ENCODE assay signal across 10 cellular contexts in the genomic region with DNA sequence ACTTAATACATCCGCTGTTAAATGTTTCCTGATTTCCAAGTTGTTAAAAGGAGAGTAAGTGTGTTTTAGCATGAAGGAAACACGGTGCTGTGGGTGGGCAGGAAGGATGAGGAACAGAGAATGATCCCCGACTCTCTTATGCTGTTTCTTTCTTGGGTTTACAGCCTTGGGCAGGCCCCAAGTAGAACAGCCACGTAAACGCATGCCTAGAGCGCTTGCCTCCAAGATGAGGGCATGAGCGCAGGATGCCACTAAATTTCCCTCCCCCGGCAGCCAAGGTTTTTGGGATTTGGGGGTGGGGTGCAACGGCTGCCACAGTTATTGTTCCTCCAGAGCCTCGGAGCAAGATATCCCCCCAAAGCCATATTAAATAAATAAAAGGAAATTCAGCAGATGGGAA. TPM values are rescaled to one million over a fixed set of nuclear protein-coding genes. Genes with fewer than 3 reads are reported as not detected.
A peak's percentile ranks its signal among the peaks of the same experiment; 100 is the strongest.
DNase-seq lines count a peak whose midpoint lies in the region; ATAC-seq and TF ChIP-seq lines count a peak whose summit lies in the region.
"Had no signal": no experiment of that assay in that cellular context is flagged by ENCODE, and none has a peak within 500 bp of the region (broad histone marks: within the 10 kb centered on the region; RNA-seq: fewer than 3 reads in every experiment).

No MANE protein-coding gene starts in this region.

- H3K9ac ChIP-seq in ES-I3 (ENCODE audit: low read depth, low read length) (peak overlapping the region; percentile 55; the same call in 1 of the 2 replicates), rectal smooth muscle tissue (ENCODE audit: low read length) (no peak overlapping the region)

- no peak overlapping the region for H3K27ac ChIP-seq in Peyer's patch
- no peak overlapping the region for H3K27ac ChIP-seq in rectal smooth muscle tissue (ENCODE audit: low read depth, low read length)
- no peak overlapping the region for H3K27ac ChIP-seq in body of pancreas

- H3K4me1 ChIP-seq in ES-I3 (ENCODE audit: insufficient read depth, low read length) (peaks cover 8% of the 10 kb centered on the region), Peyer's patch (peaks cover 0 to 13% (median 0%) of the 10 kb centered on the region in 4 donors), rectal smooth muscle tissue (ENCODE audit: control insufficient read depth, insufficient read depth, low read length) (no peaks in the 10 kb centered on the region), body of pancreas (peaks cover 9% of the 10 kb centered on the region)

- ATAC-seq in body of pancreas (no peak), GM19397 (IDR thresholded peaks at IDR 0.05; ENCODE audit: unreplicated experiment) (no peak), HG03108 (IDR thresholded peaks at IDR 0.05; ENCODE audit: unreplicated experiment) (no peak), GM21528 (IDR thresholded peaks at IDR 0.05; ENCODE audit: low FRiP score, unreplicated experiment) (no peak)

- H3K36me3 ChIP-seq in ES-I3 (ENCODE audit: insufficient read depth, low read length) (no peaks in the 10 kb centered on the region), Peyer's patch (no peaks in the 10 kb centered on the region), rectal smooth muscle tissue (ENCODE audit: control insufficient read depth, insufficient read depth, low read length) (no peaks in the 10 kb centered on the region), body of pancreas (replicated peaks in 1 of 2; ENCODE audit: insufficient read depth in 1 of 2, low read depth in 2 of 2) (no peaks in the 10 kb centered on the region)

- H3K4me3 ChIP-seq in Peyer's patch (peak overlapping the region in 3 of 4 donors; percentile 40 to 55 (median 47)), rectal smooth muscle tissue (ENCODE audit: low read length) (peak overlapping the region; percentile 43), body of pancreas (no peak overlapping the region)

- H3K9me3 ChIP-seq in ES-I3 (ENCODE audit: control insufficient read depth, insufficient read depth, low read length): no peaks in the 10 kb centered on the region
- no peaks in the 10 kb centered on the region for H3K9me3 ChIP-seq in Peyer's patch
- H3K9me3 ChIP-seq in body of pancreas: no peaks in the 10 kb centered on the region

- DNase-seq in Peyer's patch (no peak), globus pallidus (ENCODE audit: low spot score) (peak; percentile 10), body of pancreas (no peak)
- DNase-seq: NK-92 treated with Interleukin-12 subunit alpha and Interleukin-12 subunit beta, amount 100 ng/mL, for 24 hours had no signal

- TF ChIP-seq POLR2A in Peyer's patch (IDR thresholded peaks at IDR 0.05) (no peak), body of pancreas (IDR thresholded peaks at IDR 0.05) (no peak)

- intact Hi-C loops in body of pancreas (cut with DNase I): no loop called here

- TF ChIP-seq CTCF in Peyer's patch (IDR thresholded peaks at IDR 0.05): no peak
- no peak for TF ChIP-seq CTCF in body of pancreas (IDR thresholded peaks at IDR 0.05)

- no peaks in the 10 kb centered on the region for H3K27me3 ChIP-seq in Peyer's patch
- H3K27me3 ChIP-seq in rectal smooth muscle tissue (ENCODE audit: control insufficient read depth, insufficient read depth, low read length): no peaks in the 10 kb centered on the region
- H3K27me3 ChIP-seq in body of pancreas: no peaks in the 10 kb centered on the region

- 35 to 36% methylated on average over 10 of the region's 10 CpGs for WGBS in body of pancreas, 2 donors

RNA-seq across cellular contexts. Expression of a gene that starts 10.1 kb away (rescaled TPM):
- 100 to 1,000 TPM in 2 of 4 donors, 10 to 100 TPM in 2; 76.0 to 144 (median 96.0) TPM for total RNA-seq in Peyer's patch
- 100 to 1,000 TPM in 1 of 2 donors, 10 to 100 TPM in 1; 50.6 to 100 TPM for total RNA-seq in body of pancreas

RNA-seq across cellular contexts. Expression of a gene that starts 35.4 kb away (rescaled TPM):
- 100 to 1,000 TPM in 3 of 4 donors, 10 to 100 TPM in 1; 64.4 to 169 (median 164) TPM for total RNA-seq in Peyer's patch
- total RNA-seq in body of pancreas: 10 to 100 TPM; 24.9 to 31.3 TPM

RNA-seq across cellular contexts. Expression of a gene that starts 44.4 kb away (rescaled TPM):
- total RNA-seq in Peyer's patch: 1 to 10 TPM in 2 of 4 donors, under 1 TPM in 2; 0.53 to 1.7 (median 1.1) TPM
- total RNA-seq in body of pancreas: 1 to 10 TPM; 1.6 to 2.9 TPM
- total RNA-seq: HT-29 had no signal

RNA-seq across cellular contexts. Expression of a gene that starts 55.3 kb away (rescaled TPM):
- total RNA-seq in Peyer's patch (10 to 100 TPM; 20.6 to 37.8 (median 34.6) TPM), body of pancreas (10 to 100 TPM; 29.3 to 44.2 TPM)

Comparison
In these comparisons a context has a peak if more than half of its experiments do, and no peak if none do; other contexts are left out.
1. H3K4me3 ChIP-seq: peak in Peyer's patch (3 of 4) and rectal smooth muscle tissue (single experiment); none in body of pancreas (0 of 2).